14 cellular contexts compared by ENCODE assay signal in genomic region chr3:180678231-180678630, GRCh38. TPM values are rescaled to one million over a fixed set of nuclear protein-coding genes. Genes with fewer than 3 reads are reported as not detected.
DNase-seq lines count a peak whose midpoint lies in the region; ATAC-seq and TF ChIP-seq lines count a peak whose summit lies in the region.
"Had no signal": no experiment of that assay in that cellular context is flagged by ENCODE, and none has a peak within 500 bp of the region (broad histone marks: within the 10 kb centered on the region; RNA-seq: fewer than 3 reads in every experiment).

No MANE protein-coding gene starts in this region.

- H3K4me3 Mint-ChIP-seq in neural crest cell: peak overlapping the region; percentile 93

- H3K27ac Mint-ChIP-seq in neural crest cell (ENCODE audit: unreplicated experiment): no peak overlapping the region

- H3K9me3 ChIP-seq in HUES48 (ENCODE audit: control insufficient read depth, insufficient read depth, low read length) (no peaks in the 10 kb centered on the region), adipocyte (ENCODE audit: control insufficient read depth, low read length) (no peaks in the 10 kb centered on the region), transverse colon (no peaks in the 10 kb centered on the region)

- H3K4me3 ChIP-seq in HUES48 (ENCODE audit: low read depth, low read length) (peak overlapping the region; percentile 79), adipocyte (ENCODE audit: low read length) (peak overlapping the region; percentile 90), transverse colon (no peak overlapping the region)

- peaks cover 81% of the 10 kb centered on the region for H3K27me3 Mint-ChIP-seq in neural crest cell (ENCODE audit: low read depth)

- no peaks in the 10 kb centered on the region for H3K36me3 Mint-ChIP-seq in neural crest cell (ENCODE audit: low read depth)

- intact Hi-C loops in transverse colon (cut with DNase I; ENCODE audit: low total_unique reads): no loop called here

- H3K9ac ChIP-seq in HUES48 (ENCODE audit: low read depth, low read length) (no peak overlapping the region), adipocyte (ENCODE audit: low read length) (no peak overlapping the region)

- no peak for TF ChIP-seq EP300 in transverse colon (IDR thresholded peaks at IDR 0.05; ENCODE audit: low read depth)

- TF ChIP-seq CTCF in neural crest cell (conservative IDR thresholded peaks at IDR 0.05) (no peak), transverse colon (IDR thresholded peaks at IDR 0.05) (no peak)

- H3K36me3 ChIP-seq in HUES48 (ENCODE audit: control insufficient read depth, insufficient read depth, low read length) (no peaks in the 10 kb centered on the region), adipocyte (ENCODE audit: control insufficient read depth, insufficient read depth, low read length, severe bottlenecking) (no peaks in the 10 kb centered on the region), transverse colon (no peaks in the 10 kb centered on the region)

- peaks cover 9% of the 10 kb centered on the region for H3K27me3 ChIP-seq in HUES48 (ENCODE audit: control insufficient read depth, insufficient read depth, low read length)
- H3K27me3 ChIP-seq in adipocyte (replicated peaks; ENCODE audit: control insufficient read depth, insufficient read depth, low read length): no peaks in the 10 kb centered on the region
- peaks cover 51% of the 10 kb centered on the region for H3K27me3 ChIP-seq in transverse colon

- TF ChIP-seq POLR2A in transverse colon (IDR thresholded peaks at IDR 0.05): no peak

- in situ Hi-C loops in transverse colon (cut with MboI; ENCODE audit: low pct_ligation_motif_present in 1 of 4, low pct_unique_long_range_greater_than_20kb in 1 of 4, low sequenced_read_pairs in 3 of 4): no loop called here

- H3K4me1 Mint-ChIP-seq in neural crest cell: peaks cover 12% of the 10 kb centered on the region

- H3K4me1 ChIP-seq in HUES48 (ENCODE audit: control insufficient read depth, insufficient read depth, low read length) (peaks cover 4% of the 10 kb centered on the region; the same call in 1 of the 2 replicates), adipocyte (ENCODE audit: control insufficient read depth, insufficient read depth, low read length) (peaks cover 15% of the 10 kb centered on the region), transverse colon (peaks cover 0 to 15% (median 12%) of the 10 kb centered on the region in 4 donors)

- no peak for DNase-seq in adipocyte (ENCODE audit: low read depth)
- no peak for DNase-seq in neural crest cell (ENCODE audit: low read depth, low spot score)
- no peak for DNase-seq in NCI-H187 (lab: John Stamatoyannopoulos, UW)
- no peak for DNase-seq in transverse colon
- no peak for DNase-seq in NCI-H146 treated with DMSO at 0.1 percent for 48 hours (lab: John Stamatoyannopoulos, UW; ENCODE audit: unreplicated experiment)
- DNase-seq: activated CD8-positive, alpha-beta memory T cell treated with anti-CD3 and anti-CD28 coated beads, Interleukin-2, amount 50 U/mL, for 4 hours; Karpas-422; kidney; NCI-H2029 had no signal

- 20 to 24% methylated on average over 8 of the region's 8 CpGs for WGBS in transverse colon (ENCODE audit: low coverage in 1 of 2), 2 donors

- H3K9me3 Mint-ChIP-seq in neural crest cell: no peaks in the 10 kb centered on the region

- peak; percentile 18 for ATAC-seq in GM18502 (IDR thresholded peaks at IDR 0.05; ENCODE audit: poor library complexity, unreplicated experiment)

- no peak overlapping the region for H3K27ac ChIP-seq in HUES48 (ENCODE audit: low read depth, low read length)
- H3K27ac ChIP-seq in transverse colon: no peak overlapping the region
- H3K27ac ChIP-seq: C4-2B, VCaP had no signal

RNA-seq across cellular contexts. Expression of gene CCDC39, which starts 1.1 kb away (rescaled TPM):
- total RNA-seq in neural crest cell (0.07 TPM in 1 of 2 replicates, not detected in the other), transverse colon (under 1 TPM in 1 of 4 donors, not detected in 3; 0.27 TPM)
- total RNA-seq: skeletal muscle tissue had no signal

Comparison
In these comparisons a context has a peak if more than half of its experiments do, and no peak if none do; other contexts are left out.
1. H3K4me3 ChIP-seq: peak in HUES48 (single experiment) and adipocyte (single experiment); none in transverse colon (0 of 4).